In genomic region chr17:36940313-36941264, GRCh38 we compare ENCODE assay signal across 23 cellular contexts. TPM values are rescaled to one million over a fixed set of nuclear protein-coding genes. Genes with fewer than 3 reads are reported as not detected.
DNase-seq lines count a peak whose midpoint lies in the region; ATAC-seq, FAIRE-seq and TF ChIP-seq lines count a peak whose summit lies in the region.
"Had no signal": no experiment of that assay in that cellular context is flagged by ENCODE, and none has a peak within 500 bp of the region (broad histone marks: within the 10 kb centered on the region; RNA-seq: fewer than 3 reads in every experiment).

No MANE protein-coding gene starts in this region.

- H3K27ac ChIP-seq in HUES48 (ENCODE audit: low read depth, low read length) (no peak overlapping the region), endothelial cell of umbilical vein (ENCODE audit: insufficient read depth, low read depth, low read length) (no peak overlapping the region)
- H3K27ac ChIP-seq: BLaER1, SJCRH30, tibial nerve had no signal

- no peak overlapping the region for H3K4me2 ChIP-seq in endothelial cell of umbilical vein (ENCODE audit: insufficient read depth, low read length)
- H3K4me2 ChIP-seq: BLaER1 had no signal

- H3K4me3 ChIP-seq in HUES48 (ENCODE audit: low read depth, low read length) = peak overlapping the region; percentile 10; the same call in 1 of the 2 replicates
- H3K4me3 ChIP-seq in endothelial cell of umbilical vein (replicated peaks in 1 of 3; ENCODE audit: insufficient read depth in 1 of 3, low read depth in 1 of 3, low read length in 3 of 3) = no peak overlapping the region
- H3K4me3 ChIP-seq: SJCRH30, tibial nerve had no signal

- peak; percentile 57 for DNase-seq in NCI-H82 (lab: John Stamatoyannopoulos, UW)
- no peak for DNase-seq in NCI-H82 treated with DMSO at 0.1 percent for 48 hours (lab: John Stamatoyannopoulos, UW; ENCODE audit: unreplicated experiment)
- DNase-seq in endothelial cell of umbilical vein (ENCODE audit: low read depth, low spot score) = no peak
- no peak for DNase-seq in natural killer cell treated with Interleukin-12 subunit alpha and Interleukin-12 subunit beta and Interleukin-15 and Interleukin-18, amount 100 ng/mL, for 72 hours (ENCODE audit: low spot score)
- DNase-seq in stimulated activated CD4-positive, alpha-beta T cell treated with anti-CD3 and anti-CD28 coated beads, Interleukin-12 subunit alpha, Interleukin-12 subunit beta, amount 100 ng/mL, for 4 hours = no peak
- DNase-seq in H4 (ENCODE audit: low spot score) = no peak
- DNase-seq in NCI-H2196 (lab: John Stamatoyannopoulos, UW; ENCODE audit: unreplicated experiment) = no peak
- DNase-seq: activated CD4-positive, alpha-beta T cell treated with anti-CD3 and anti-CD28 coated beads for 4 hours; activated T-cell treated with anti-CD3 and anti-CD28 coated beads, Interleukin-2, amount 50 U/mL, for 4 hours; Kasumi-1; mesenchymal stem cell; NCI-H1105 treated with DMSO at 0.1 percent for 48 hours; NCI-H748 treated with DMSO at 0.1 percent for 48 hours; SJCRH30; stimulated activated naive CD8-positive, alpha-beta T cell treated with anti-CD3 and anti-CD28 coated beads, Interleukin-15, Interleukin-2, amounts not matched to agents 100 U/mL and 50 U/mL, for 24 hours; T-helper 9 cell had no signal

- H3K27ac Mint-ChIP-seq in natural killer cell treated with Interleukin-12 subunit alpha and Interleukin-12 subunit beta and Interleukin-15 and Interleukin-18, amount 100 ng/mL, for 72 hours = no peak overlapping the region

- no TSS peak for BruUV-seq in endothelial cell of umbilical vein (replicated peaks; lab: Mats Ljungman, UMichigan)

- H3K4me1 Mint-ChIP-seq in natural killer cell treated with Interleukin-12 subunit alpha and Interleukin-12 subunit beta and Interleukin-15 and Interleukin-18, amount 100 ng/mL, for 72 hours (ENCODE audit: low read depth in 2 of 2) = peaks cover 29 to 38% of the 10 kb centered on the region in 2 donors

- POLR2A ChIA-PET in endothelial cell of umbilical vein (lab: Charles Lee) = no interaction called here

- H3K79me2 ChIP-seq in endothelial cell of umbilical vein (ENCODE audit: control insufficient read depth, insufficient read depth, low read length) = no peaks in the 10 kb centered on the region

- peaks cover 100% of the 10 kb centered on the region for H3K27me3 ChIP-seq in HUES48 (ENCODE audit: control insufficient read depth, insufficient read depth, low read length)
- H3K27me3 ChIP-seq in endothelial cell of umbilical vein (ENCODE audit: control insufficient read depth in 2 of 2, insufficient read depth in 2 of 2, low read length in 2 of 2) = peaks cover 87 to 100% of the 10 kb centered on the region in 2 experiments

- peaks cover 52 to 68% of the 10 kb centered on the region in 2 donors for H3K27me3 Mint-ChIP-seq in natural killer cell treated with Interleukin-12 subunit alpha and Interleukin-12 subunit beta and Interleukin-15 and Interleukin-18, amount 100 ng/mL, for 72 hours

- no peaks in the 10 kb centered on the region for H3K9me1 ChIP-seq in endothelial cell of umbilical vein (replicated peaks; ENCODE audit: control insufficient read depth, extremely low read depth, insufficient read depth, low read length)

- H4K20me1 ChIP-seq in endothelial cell of umbilical vein (replicated peaks; ENCODE audit: control insufficient read depth, extremely low read depth, insufficient read depth, low read length) = no peaks in the 10 kb centered on the region

- H3K9ac ChIP-seq in HUES48 (ENCODE audit: low read depth, low read length) = no peak overlapping the region
- H3K9ac ChIP-seq in endothelial cell of umbilical vein (replicated peaks; ENCODE audit: extremely low read depth, insufficient read depth, low read length) = no peak overlapping the region
- H3K9ac ChIP-seq: BLaER1 had no signal

- peak overlapping the region; percentile 56 for H3K4me3 Mint-ChIP-seq in natural killer cell treated with Interleukin-12 subunit alpha and Interleukin-12 subunit beta and Interleukin-15 and Interleukin-18, amount 100 ng/mL, for 72 hours

- no peak for TF ChIP-seq POLR2A in endothelial cell of umbilical vein (IDR thresholded peaks at IDR 0.05; ENCODE audit: low read depth, low read length)

- no peak for FAIRE-seq in endothelial cell of umbilical vein (lab: Jason Lieb, UNC)
- FAIRE-seq: D721Med, G401.6 had no signal

- dilution Hi-C loops in endothelial cell of umbilical vein (cut with MboI; ENCODE audit: extremely low pct_ligation_motif_present, low sequenced_read_pairs) = no loop called here

- CTCF ChIA-PET in endothelial cell of umbilical vein (lab: Charles Lee) = no interaction called here

- ATAC-seq in natural killer cell treated with Interleukin-12 subunit alpha and Interleukin-12 subunit beta and Interleukin-15 and Interleukin-18, amount 100 ng/mL, for 72 hours = no peak
- ATAC-seq: esophagus mucosa; stimulated activated naive CD8-positive, alpha-beta T cell treated with anti-CD3 and anti-CD28 coated beads, Interleukin-15, Interleukin-2, amounts not matched to agents 100 U/mL and 50 U/mL, for 24 hours had no signal

- no peak overlapping the region for H2AFZ ChIP-seq in endothelial cell of umbilical vein (ENCODE audit: low read depth, low read length)

- H3K4me1 ChIP-seq in HUES48 (ENCODE audit: control insufficient read depth, insufficient read depth, low read length) = peaks cover 55% of the 10 kb centered on the region
- peaks cover 10% of the 10 kb centered on the region for H3K4me1 ChIP-seq in endothelial cell of umbilical vein (ENCODE audit: control insufficient read depth, extremely low read depth, insufficient read depth, low read length)
- H3K4me1 ChIP-seq: SJCRH30 had no signal

- intact Hi-C loops in endothelial cell of umbilical vein (cut with micrococcal nuclease) = no loop called here

- H3K9me3 ChIP-seq in HUES48 (ENCODE audit: control insufficient read depth, insufficient read depth, low read length) (no peaks in the 10 kb centered on the region), endothelial cell of umbilical vein (replicated peaks; ENCODE audit: control insufficient read depth, insufficient read depth, low read length) (no peaks in the 10 kb centered on the region)
- H3K9me3 ChIP-seq: SJCRH30, tibial nerve had no signal

- no peak for TF ChIP-seq CTCF in endothelial cell of umbilical vein (IDR thresholded peaks at IDR 0.05; ENCODE audit: extremely low read depth in 1 of 2, insufficient read depth in 1 of 2, low read depth in 1 of 2, low read length in 2 of 2)

- H3K36me3 Mint-ChIP-seq in natural killer cell treated with Interleukin-12 subunit alpha and Interleukin-12 subunit beta and Interleukin-15 and Interleukin-18, amount 100 ng/mL, for 72 hours = no peaks in the 10 kb centered on the region

- no peaks in the 10 kb centered on the region for H3K36me3 ChIP-seq in HUES48 (ENCODE audit: control insufficient read depth, insufficient read depth, low read length)
- H3K36me3 ChIP-seq in endothelial cell of umbilical vein (ENCODE audit: control insufficient read depth in 2 of 2, extremely low read depth in 1 of 2, insufficient read depth in 2 of 2, low read length in 2 of 2) = no peaks in the 10 kb centered on the region
- H3K36me3 ChIP-seq: SJCRH30, tibial nerve had no signal

- H3K9me3 Mint-ChIP-seq in natural killer cell treated with Interleukin-12 subunit alpha and Interleukin-12 subunit beta and Interleukin-15 and Interleukin-18, amount 100 ng/mL, for 72 hours = no peaks in the 10 kb centered on the region
- H3K9me3 Mint-ChIP-seq: activated T-cell treated with anti-CD3 and anti-CD28 coated beads, Interleukin-2, amount 50 U/mL, for 4 hours had no signal

TF ChIP-seq in endothelial cell of umbilical vein, 7 proteins besides CTCF, POLR2A, EP300 and RAD21:
- TF ChIP-seq EZH2 (IDR thresholded peaks at IDR 0.05; ENCODE audit: borderline replicate concordance, low read depth, low read length, severe bottlenecking) (peak; percentile 87), FOS (IDR thresholded peaks at IDR 0.05; ENCODE audit: borderline replicate concordance, insufficient read depth, low read length) (no peak), GATA2 (IDR thresholded peaks at IDR 0.05; ENCODE audit: insufficient read depth, insufficient read length, low read depth, low read length) (no peak)

RNA-seq across cellular contexts. Expression of gene LHX1, which starts 3.3 kb away (rescaled TPM):
- total RNA-seq in endothelial cell of umbilical vein = not detected in 2 replicates
- not detected in 2 replicates for polyA plus RNA-seq in endothelial cell of umbilical vein
- not detected in 2 replicates for polyA plus RNA-seq in endothelial cell of umbilical vein (2011; cell fraction: cytosol; rRNA removed)
- polyA plus RNA-seq in endothelial cell of umbilical vein (2011; cell fraction: nucleus; rRNA removed) = not detected in 2 replicates
- polyA plus RNA-seq in endothelial cell of umbilical vein (2012) = not detected in 2 replicates
- not detected in 2 replicates for polyA minus RNA-seq in endothelial cell of umbilical vein
- polyA minus RNA-seq in endothelial cell of umbilical vein (2011; cell fraction: cytosol; rRNA and poly(A)+ RNA removed) = not detected
- polyA minus RNA-seq in endothelial cell of umbilical vein (2011; cell fraction: nucleus; rRNA and poly(A)+ RNA removed) = not detected in 2 replicates
- under 1 TPM in 1 of 2 donors, not detected in 1; 0.24 TPM for total RNA-seq in natural killer cell treated with Interleukin-12 subunit alpha and Interleukin-12 subunit beta and Interleukin-15 and Interleukin-18, amount 100 ng/mL, for 72 hours
- total RNA-seq in H4 (2014; rRNA removed; shearing (Covaris generic)) = 0.39 and 0.97 TPM in 2 replicates
- total RNA-seq: activated T-cell treated with anti-CD3 and anti-CD28 coated beads, Interleukin-2, amount 50 U/mL, for 4 hours; dermis microvascular lymphatic vessel endothelial cell; esophagus mucosa; tibial nerve had no signal

RNA-seq across cellular contexts. Expression of gene AATF, which starts 8.2 kb away (rescaled TPM):
- 44.8 and 47.2 TPM in 2 replicates for total RNA-seq in endothelial cell of umbilical vein
- polyA plus RNA-seq in endothelial cell of umbilical vein = 11.0 and 15.7 TPM in 2 replicates
- polyA plus RNA-seq in endothelial cell of umbilical vein (2011; cell fraction: cytosol; rRNA removed) = 16.5 and 17.7 TPM in 2 replicates
- polyA plus RNA-seq in endothelial cell of umbilical vein (2011; cell fraction: nucleus; rRNA removed) = 14.3 and 18.2 TPM in 2 replicates
- polyA plus RNA-seq in endothelial cell of umbilical vein (2012) = 39.9 and 47.6 TPM in 2 replicates
- polyA minus RNA-seq in endothelial cell of umbilical vein = 12.7 and 13.5 TPM in 2 replicates
- polyA minus RNA-seq in endothelial cell of umbilical vein (2011; cell fraction: cytosol; rRNA and poly(A)+ RNA removed) = 31.6 TPM
- polyA minus RNA-seq in endothelial cell of umbilical vein (2011; cell fraction: nucleus; rRNA and poly(A)+ RNA removed) = 12.0 and 14.4 TPM in 2 replicates
- 100 to 1,000 TPM in 1 of 2 donors, 10 to 100 TPM in 1; 95.0 to 114 TPM for total RNA-seq in natural killer cell treated with Interleukin-12 subunit alpha and Interleukin-12 subunit beta and Interleukin-15 and Interleukin-18, amount 100 ng/mL, for 72 hours
- total RNA-seq in H4 (2014; rRNA removed; shearing (Covaris generic)) = 45.1 and 47.1 TPM in 2 replicates
